8 cellular contexts compared by ENCODE assay signal in genomic region chr19:23686622-23687423, GRCh38. TPM values are rescaled to one million over a fixed set of nuclear protein-coding genes. Genes with fewer than 3 reads are reported as not detected.
DNase-seq lines count a peak whose midpoint lies in the region; ATAC-seq and TF ChIP-seq lines count a peak whose summit lies in the region.

ZNF675 (minus strand) TSS chr19:23687212; CDS start chr19:23687033, 179 bp downstream.

- H3K27ac Mint-ChIP-seq in chondrocyte (ENCODE audit: unreplicated experiment) = peak within 1 kb of the TSS; percentile 100

- peak; percentile 90 for ATAC-seq in HG03196 (IDR thresholded peaks at IDR 0.05; ENCODE audit: unreplicated experiment)

- no peaks in the 10 kb centered on the region for H3K27me3 Mint-ChIP-seq in chondrocyte (ENCODE audit: low read depth)

- DNase-seq in AG08396 (ENCODE audit: low spot score) = peak; percentile 89
- peak; percentile 78 for DNase-seq in NCI-H345 treated with DMSO at 0.1 percent for 48 hours (lab: John Stamatoyannopoulos, UW; ENCODE audit: unreplicated experiment)
- peak; percentile 82 for DNase-seq in activated CD4-positive, alpha-beta T cell treated with anti-CD3 and anti-CD28 coated beads for 1 hour
- peak; percentile 96 for DNase-seq in chondrocyte (ENCODE audit: low spot score)
- DNase-seq in kidney glomerular epithelial cell (lab: John Stamatoyannopoulos, UW) = peak; percentile 88
- peak; percentile 55 to 68 for DNase-seq in stimulated activated CD4-positive, alpha-beta T cell treated with anti-CD3 and anti-CD28 coated beads, Interleukin-1b, Interleukin-23, amount 100 ng/mL, for 1 hour (ENCODE audit: low read depth in 2 of 2)

- peak within 1 kb of the TSS; percentile 99 for H3K4me3 Mint-ChIP-seq in chondrocyte (ENCODE audit: unreplicated experiment)

- in situ Hi-C loops in GM18951 (cut with MboI; ENCODE audit: low sequenced_read_pairs, unreplicated experiment) = no loop called here

- peak; percentile 84 for TF ChIP-seq POLR2A in GM18951 (IDR thresholded peaks at IDR 0.05; ENCODE audit: extremely low read depth, insufficient read depth, insufficient read length)

- H3K9me3 Mint-ChIP-seq in chondrocyte (ENCODE audit: low read depth) = no peaks in the 10 kb centered on the region

- peaks cover 2% of the 10 kb centered on the region for H3K36me3 Mint-ChIP-seq in chondrocyte (ENCODE audit: low read depth)

- TF ChIP-seq CTCF in chondrocyte (IDR thresholded peaks at IDR 0.05) = peak; percentile 44

- peaks cover 15% of the 10 kb centered on the region for H3K4me1 Mint-ChIP-seq in chondrocyte (ENCODE audit: low read depth)

RNA-seq across cellular contexts. Expression of gene ZNF675, which starts in this region (rescaled TPM):
- 5.1 to 8.8 TPM (median 5.9 TPM) in 3 replicates for total RNA-seq in chondrocyte

Comparison
In these comparisons a context has a peak if more than half of its experiments do, and no peak if none do; other contexts are left out.
1. Peak in every context shown above with its lines: DNase-seq and ATAC-seq.